Comparison of ENCODE assay signal across 25 cellular contexts in genomic region chr15:81222007-81222406, GRCh38. TPM values are rescaled to one million over a fixed set of nuclear protein-coding genes. Genes with fewer than 3 reads are reported as not detected.
"Had no signal": no experiment of that assay in that cellular context is flagged by ENCODE, and none has a peak within 500 bp of the region (broad histone marks: within the 10 kb centered on the region; RNA-seq: fewer than 3 reads in every experiment).

No MANE protein-coding gene starts in this region.

- H3K4me1 Mint-ChIP-seq: activated naive CD8-positive, alpha-beta T cell treated with anti-CD3 and anti-CD28 coated beads for 36 hours; memory B cell; naive B cell; neural crest cell; stimulated activated memory B cell treated with anti-CD40 and anti-IgM and Interleukin-4, amounts not matched to agents 10 μg/mL and 1 μg/mL and 100 μg/mL, for 72 hours had no signal

- H3K36me3 ChIP-seq: ovary, sigmoid colon, SJCRH30, spleen, thoracic aorta, upper lobe of right lung had no signal

- DNase-seq: activated CD4-positive, alpha-beta memory T cell treated with anti-CD3 and anti-CD28 coated beads for 36 hours; activated CD4-positive, alpha-beta T cell treated with anti-CD3 and anti-CD28 coated beads for 4 hours; activated naive CD4-positive, alpha-beta T cell; activated naive CD8-positive, alpha-beta T cell treated with anti-CD3 and anti-CD28 coated beads for 36 hours; body of pancreas; central memory CD4-positive, alpha-beta T cell; kidney; mucosa of descending colon; naive B cell; ovary; SJCRH30; spleen; stimulated activated CD4-positive, alpha-beta T cell treated with anti-CD3 and anti-CD28 coated beads, Interleukin-4, amount 100 ng/mL, for 4 hours; SW 1271; upper lobe of right lung had no signal

- H3K9me3 ChIP-seq: body of pancreas, mucosa of descending colon, ovary, psoas muscle, sigmoid colon, SJCRH30, spleen, thoracic aorta, upper lobe of right lung had no signal

- H3K27me3 ChIP-seq: body of pancreas, hepatocyte, ovary, sigmoid colon, SJCRH30, spleen, upper lobe of right lung had no signal

- H3K27ac ChIP-seq: body of pancreas, hepatocyte, ovary, psoas muscle, SJCRH30, spleen, thoracic aorta had no signal

- H3K4me1 ChIP-seq: body of pancreas, psoas muscle, sigmoid colon, SJCRH30 had no signal

- H3K9me3 Mint-ChIP-seq: activated CD4-positive, alpha-beta memory T cell treated with anti-CD3 and anti-CD28 coated beads for 36 hours; activated naive CD8-positive, alpha-beta T cell treated with anti-CD3 and anti-CD28 coated beads for 36 hours; memory B cell; naive B cell; neural crest cell; stimulated activated memory B cell treated with anti-CD40 and anti-IgM and Interleukin-4, amounts not matched to agents 10 μg/mL and 1 μg/mL and 100 μg/mL, for 72 hours had no signal

- H3K36me3 Mint-ChIP-seq: activated CD4-positive, alpha-beta memory T cell treated with anti-CD3 and anti-CD28 coated beads for 36 hours; activated naive CD8-positive, alpha-beta T cell treated with anti-CD3 and anti-CD28 coated beads for 36 hours; memory B cell; naive B cell; stimulated activated memory B cell treated with anti-CD40 and anti-IgM and Interleukin-4, amounts not matched to agents 10 μg/mL and 1 μg/mL and 100 μg/mL, for 72 hours had no signal

- ATAC-seq: body of pancreas; esophagus mucosa; left lobe of liver; mucosa of descending colon; stimulated activated memory B cell treated with anti-CD40 and anti-IgM and Interleukin-4, amounts not matched to agents 10 μg/mL and 1 μg/mL and 100 μg/mL, for 72 hours; upper lobe of right lung had no signal

- H3K4me3 ChIP-seq: body of pancreas, hepatocyte, mucosa of descending colon, ovary, psoas muscle, sigmoid colon, SJCRH30, spleen, thoracic aorta, upper lobe of right lung had no signal

- H3K27ac Mint-ChIP-seq: activated CD4-positive, alpha-beta memory T cell treated with anti-CD3 and anti-CD28 coated beads for 36 hours; activated naive CD8-positive, alpha-beta T cell treated with anti-CD3 and anti-CD28 coated beads for 36 hours; memory B cell; naive B cell; stimulated activated memory B cell treated with anti-CD40 and anti-IgM and Interleukin-4, amounts not matched to agents 10 μg/mL and 1 μg/mL and 100 μg/mL, for 72 hours had no signal

- H3K4me3 Mint-ChIP-seq: activated CD4-positive, alpha-beta memory T cell treated with anti-CD3 and anti-CD28 coated beads for 36 hours; activated naive CD8-positive, alpha-beta T cell treated with anti-CD3 and anti-CD28 coated beads for 36 hours; memory B cell; naive B cell; neural crest cell; stimulated activated memory B cell treated with anti-CD40 and anti-IgM and Interleukin-4, amounts not matched to agents 10 μg/mL and 1 μg/mL and 100 μg/mL, for 72 hours had no signal

RNA-seq across cellular contexts. Expression of gene IL16, which starts 25.3 kb away (rescaled TPM):
- total RNA-seq: fibroblast of villous mesenchyme had no signal
